Comparison of ENCODE assay signal across 8 cellular contexts in genomic region chr2:173355132-173355865, GRCh38. TPM values are rescaled to one million over a fixed set of nuclear protein-coding genes. Genes with fewer than 3 reads are reported as not detected.
DNase-seq lines count a peak whose midpoint lies in the region; ATAC-seq, FAIRE-seq and TF ChIP-seq lines count a peak whose summit lies in the region.

No MANE protein-coding gene starts in this region.

- peak; percentile 25 for ATAC-seq in GM21528 (IDR thresholded peaks at IDR 0.05; ENCODE audit: low FRiP score, unreplicated experiment)

- H3K9me3 ChIP-seq in SJCRH30 (replicated peaks) = no peaks in the 10 kb centered on the region
- no peaks in the 10 kb centered on the region for H3K9me3 ChIP-seq in kidney (ENCODE audit: control insufficient read depth in 1 of 2, low read length in 2 of 2)

- no peak overlapping the region for H3K9ac ChIP-seq in kidney (ENCODE audit: low read length in 2 of 2)

- in situ Hi-C loops in G401 (cut with HindIII; ENCODE audit: low sequenced_read_pairs) = no loop called here

- intact Hi-C loops in kidney (cut with DNase I) = no loop called here

- no peak for FAIRE-seq in kidney (lab: Jason Lieb, UNC)

- H3K4me1 ChIP-seq in SJCRH30 (no peaks in the 10 kb centered on the region), kidney (ENCODE audit: control insufficient read depth in 1 of 2, insufficient read depth in 1 of 2, low read depth in 1 of 2, low read length in 2 of 2) (peaks cover 0 to 4% of the 10 kb centered on the region in 2 donors)

- peak overlapping the region; percentile 88 for H3K4me3 ChIP-seq in SJCRH30
- peak overlapping the region; percentile 21 to 51 for H3K4me3 ChIP-seq in kidney (ENCODE audit: low read length in 2 of 2)

- H3K36me3 ChIP-seq in SJCRH30 (peaks cover 18% of the 10 kb centered on the region), kidney (ENCODE audit: control insufficient read depth in 1 of 2, insufficient read depth in 2 of 2, low read length in 2 of 2) (no peaks in the 10 kb centered on the region)

- DNase-seq in G401 (ENCODE audit: low spot score) (peak; percentile 4), HuH-7 (ENCODE audit: low spot score) (peak; percentile 61), SJCRH30 (peak; percentile 70 to 73), brain pericyte (ENCODE audit: low read depth, low spot score) (peak; percentile 17), kidney (peak; percentile 66), mucosa of gallbladder (ENCODE audit: low spot score) (no peak)
- DNase-seq in stimulated activated CD4-positive, alpha-beta T cell treated with anti-CD3 and anti-CD28 coated beads, Interleukin-4, amount 100 ng/mL, for 1 hour = peak; percentile 21

- no peak for TF ChIP-seq CTCF in kidney (IDR thresholded peaks at IDR 0.05; ENCODE audit: borderline replicate concordance, extremely low read depth, insufficient read depth)

- no peaks in the 10 kb centered on the region for H3K27me3 ChIP-seq in SJCRH30

- H3K27ac ChIP-seq in SJCRH30 (peak overlapping the region; percentile 99), kidney (ENCODE audit: low read depth in 2 of 2, low read length in 2 of 2) (no peak overlapping the region)

RNA-seq across cellular contexts. Expression of gene CDCA7, which starts 0.6 kb away (rescaled TPM):
- total RNA-seq in G401 (2014; rRNA removed; shearing (Covaris generic)) = 36.7 and 37.1 TPM in 2 replicates
- total RNA-seq in SJCRH30 (2014; rRNA removed; shearing (Covaris generic)) = 68.7 and 76.9 TPM in 2 replicates
- total RNA-seq in kidney = 2.0 TPM
- polyA plus RNA-seq in kidney (ENCODE audit: insufficient read depth, low read depth, low replicate concordance) = 0.34 TPM
- total RNA-seq in mucosa of gallbladder = 0.86 TPM

Comparison
In these comparisons a context has a peak if more than half of its experiments do, and no peak if none do; other contexts are left out.
1. RNA of gene CDCA7, which starts 0.6 kb away (total RNA-seq): 68.7 to 76.9 TPM in SJCRH30 and 36.7 to 37.1 TPM in G401; 2.0 TPM in kidney (single experiment) and 0.86 TPM in mucosa of gallbladder (single experiment); every median in the first group is over 10 times any median in the second.